Comparison of ENCODE assay signal across 15 cellular contexts in genomic region chr1:85448358-85448757, GRCh38. TPM values are rescaled to one million over a fixed set of nuclear protein-coding genes. Genes with fewer than 3 reads are reported as not detected.
DNase-seq lines count a peak whose midpoint lies in the region; ATAC-seq and TF ChIP-seq lines count a peak whose summit lies in the region.
"Had no signal": no experiment of that assay in that cellular context is flagged by ENCODE, and none has a peak within 500 bp of the region (broad histone marks: within the 10 kb centered on the region; RNA-seq: fewer than 3 reads in every experiment).

No MANE protein-coding gene starts in this region.

- DNase-seq in HCEC 1CT (peak; percentile 86), astrocyte of the spinal cord (ENCODE audit: low read depth, low spot score) (peak; percentile 40), left ventricle myocardium inferior (no peak), smooth muscle cell (lab: John Stamatoyannopoulos, UW; ENCODE audit: unreplicated experiment) (no peak)
- no peak for DNase-seq in central memory CD4-positive, alpha-beta T cell
- DNase-seq: NCI-H1930; NCI-H524 treated with DMSO at 0.1 percent for 48 hours; OCI-M1; stimulated activated naive CD8-positive, alpha-beta T cell treated with anti-CD3 and anti-CD28 coated beads, Interleukin-15, amount 100 ng/mL, for 72 hours had no signal

- H4K20me1 ChIP-seq in smooth muscle cell (ENCODE audit: low read depth) = peaks cover 11% of the 10 kb centered on the region

- TF ChIP-seq CTCF in astrocyte of the spinal cord (IDR thresholded peaks at IDR 0.05; ENCODE audit: low read depth, low read length) (no peak), left ventricle myocardium inferior (IDR thresholded peaks at IDR 0.05; ENCODE audit: borderline replicate concordance) (no peak), smooth muscle cell (IDR thresholded peaks at IDR 0.05; ENCODE audit: borderline replicate concordance, insufficient read depth, poor library complexity, severe bottlenecking) (no peak)

- H3K9ac ChIP-seq in smooth muscle cell (ENCODE audit: low read depth) = no peak overlapping the region

- in situ Hi-C loops in astrocyte of the spinal cord (cut with HindIII; ENCODE audit: low sequenced_read_pairs) = no loop called here

- H3K36me3 ChIP-seq in left ventricle myocardium inferior = no peaks in the 10 kb centered on the region
- no peaks in the 10 kb centered on the region for H3K36me3 ChIP-seq in smooth muscle cell (ENCODE audit: low read depth)
- H3K36me3 ChIP-seq: gastroesophageal sphincter, neutrophil had no signal

- WGBS in smooth muscle cell (ENCODE audit: low lambda C conversion rate) = 48% methylated on average over 2 of the region's 2 CpGs

- intact Hi-C loops in left ventricle myocardium inferior (cut with micrococcal nuclease) = no loop called here

- H3K9me3 ChIP-seq in left ventricle myocardium inferior (replicated peaks) (no peaks in the 10 kb centered on the region), smooth muscle cell (replicated peaks; ENCODE audit: low read depth) (no peaks in the 10 kb centered on the region)
- H3K9me3 ChIP-seq: gastroesophageal sphincter, neutrophil had no signal

- peak overlapping the region; percentile 61 for H3K4me2 ChIP-seq in smooth muscle cell

- H3F3A ChIP-seq in smooth muscle cell (ENCODE audit: low read depth) = no peaks in the 10 kb centered on the region

- peaks cover 6% of the 10 kb centered on the region for H3K79me2 ChIP-seq in smooth muscle cell (ENCODE audit: low read depth)

- no peak for ATAC-seq in GM18909 (IDR thresholded peaks at IDR 0.05; ENCODE audit: poor library complexity, unreplicated experiment)
- no peak for ATAC-seq in GM21529 (IDR thresholded peaks at IDR 0.05; ENCODE audit: unreplicated experiment)
- ATAC-seq: activated T-helper 17 cell treated with anti-CD3 and anti-CD28 coated beads, Interleukin-2, amount 50 U/mL, for 72 hours; gastroesophageal sphincter; stimulated activated naive CD8-positive, alpha-beta T cell treated with anti-CD3 and anti-CD28 coated beads, Interleukin-15, amount 100 ng/mL, for 72 hours had no signal

- H3K27ac ChIP-seq in left ventricle myocardium inferior (replicated peaks) = peak overlapping the region; percentile 65
- peak overlapping the region; percentile 47 for H3K27ac ChIP-seq in smooth muscle cell (ENCODE audit: low read depth)
- H3K27ac ChIP-seq: neutrophil, VCaP had no signal

- H3K4me1 ChIP-seq in left ventricle myocardium inferior (peaks cover 30% of the 10 kb centered on the region), smooth muscle cell (ENCODE audit: low read depth) (peaks cover 7% of the 10 kb centered on the region)

- H3K27me3 ChIP-seq in left ventricle myocardium inferior (ENCODE audit: low read depth) (no peaks in the 10 kb centered on the region), smooth muscle cell (ENCODE audit: low read depth) (no peaks in the 10 kb centered on the region)
- H3K27me3 ChIP-seq: gastroesophageal sphincter, neutrophil had no signal

- H3K4me3 ChIP-seq in astrocyte of the spinal cord (ENCODE audit: low read depth, low read length) (no peak overlapping the region), left ventricle myocardium inferior (no peak overlapping the region), smooth muscle cell (no peak overlapping the region)
- H3K4me3 ChIP-seq: gastroesophageal sphincter had no signal

- H2AFZ ChIP-seq in smooth muscle cell (ENCODE audit: low read depth) = no peak overlapping the region

RNA-seq across cellular contexts. Expression of gene DDAH1, which starts 16.6 kb away (rescaled TPM):
- total RNA-seq in left ventricle myocardium inferior (10.1 TPM), smooth muscle cell (30.8 and 31.6 TPM in 2 replicates)
- polyA plus RNA-seq in smooth muscle cell = 10.2 and 13.8 TPM in 2 replicates

Comparison
In these comparisons a context has a peak if more than half of its experiments do, and no peak if none do; other contexts are left out.
1. DNase-seq: peak in HCEC 1CT (single experiment) and astrocyte of the spinal cord (single experiment); none in left ventricle myocardium inferior (single experiment), smooth muscle cell (single experiment) and central memory CD4-positive, alpha-beta T cell (single experiment).